ENCODE assay signal across 25 cellular contexts in the genomic region with DNA sequence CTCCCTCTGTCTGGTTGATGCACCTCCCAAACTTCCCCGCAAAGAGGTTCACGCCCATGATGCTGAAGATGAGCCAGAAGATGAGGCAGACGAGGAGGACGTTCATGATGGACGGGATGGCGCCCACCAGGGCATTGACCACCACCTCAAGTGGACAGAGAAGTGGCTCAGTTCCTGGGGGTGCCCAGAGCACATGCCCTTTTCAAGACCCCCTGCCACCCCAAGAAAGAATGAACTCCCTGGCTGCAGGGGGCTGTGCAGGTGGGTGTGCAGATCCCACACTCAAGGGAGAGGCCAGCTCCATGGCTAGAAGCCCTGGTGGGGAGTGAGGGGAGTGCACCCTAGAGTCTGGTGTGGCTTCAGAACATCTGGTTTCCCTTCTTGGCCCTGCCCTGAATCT.
DNase-seq lines count a peak whose midpoint lies in the region; ATAC-seq and TF ChIP-seq lines count a peak whose summit lies in the region.
"Had no signal": no experiment of that assay in that cellular context is flagged by ENCODE, and none has a peak within 500 bp of the region (broad histone marks: within the 10 kb centered on the region; RNA-seq: fewer than 3 reads in every experiment).

No MANE protein-coding gene starts in this region.

- no peaks in the 10 kb centered on the region for H3K36me3 Mint-ChIP-seq in activated naive CD4-positive, alpha-beta T cell treated with anti-CD3 and anti-CD28 coated beads, Interleukin-2, amount 10 ng/mL, durations not matched to agents 7 days and 5 days
- no peaks in the 10 kb centered on the region for H3K36me3 Mint-ChIP-seq in type B pancreatic cell
- H3K36me3 Mint-ChIP-seq: activated naive CD8-positive, alpha-beta T cell; natural killer cell; T-cell had no signal

- H3K9me3 ChIP-seq in WERI-Rb-1 (ENCODE audit: severe bottlenecking) = no peaks in the 10 kb centered on the region
- H3K9me3 ChIP-seq: BLaER1 treated with 17β-estradiol and CSF1 and Interleukin-3, amounts not matched to agents 10 nM and 100 nM; uterus had no signal

- no peak overlapping the region for H3K27ac ChIP-seq in WERI-Rb-1
- H3K27ac ChIP-seq: BLaER1 treated with 17β-estradiol and CSF1 and Interleukin-3, amounts not matched to agents 10 nM and 100 nM; skin epidermis; uterus had no signal

- CTCF ChIA-PET in activated naive CD4-positive, alpha-beta T cell treated with anti-CD3 and anti-CD28 coated beads, Interleukin-2, amount 10 ng/mL, durations not matched to agents 7 days and 5 days (lab: Charles Lee) = interaction anchor here (1.2 kb wide), 1 partner anchor 29 kb away, joined by 4 read pairs; no protein-coding TSS in a partner anchor

- H3K27ac Mint-ChIP-seq in activated naive CD4-positive, alpha-beta T cell treated with anti-CD3 and anti-CD28 coated beads, Interleukin-2, amount 10 ng/mL, durations not matched to agents 7 days and 5 days = no peak overlapping the region
- H3K27ac Mint-ChIP-seq in type B pancreatic cell = no peak overlapping the region
- H3K27ac Mint-ChIP-seq: activated naive CD8-positive, alpha-beta T cell; activated T-cell treated with anti-CD3 and anti-CD28 coated beads, Interleukin-2, amount 50 U/mL, for 24 hours; natural killer cell; T-cell had no signal

- TF ChIP-seq CTCF in WERI-Rb-1 (IDR thresholded peaks at IDR 0.05; ENCODE audit: low read depth, low read length) (no peak), type B pancreatic cell (conservative IDR thresholded peaks at IDR 0.05) (peak; percentile 41)

- H3K9me3 Mint-ChIP-seq in activated naive CD4-positive, alpha-beta T cell treated with anti-CD3 and anti-CD28 coated beads, Interleukin-2, amount 10 ng/mL, durations not matched to agents 7 days and 5 days = no peaks in the 10 kb centered on the region
- H3K9me3 Mint-ChIP-seq in type B pancreatic cell = no peaks in the 10 kb centered on the region
- H3K9me3 Mint-ChIP-seq: activated T-cell treated with anti-CD3 and anti-CD28 coated beads, Interleukin-2, amount 50 U/mL, for 24 hours; natural killer cell; T-cell had no signal

- peaks cover 23% of the 10 kb centered on the region for H3K27me3 Mint-ChIP-seq in activated naive CD4-positive, alpha-beta T cell treated with anti-CD3 and anti-CD28 coated beads, Interleukin-2, amount 10 ng/mL, durations not matched to agents 7 days and 5 days
- peaks cover 3% of the 10 kb centered on the region for H3K27me3 Mint-ChIP-seq in type B pancreatic cell
- H3K27me3 Mint-ChIP-seq: activated naive CD8-positive, alpha-beta T cell; activated T-cell treated with anti-CD3 and anti-CD28 coated beads, Interleukin-2, amount 50 U/mL, for 24 hours had no signal

- H3K4me3 Mint-ChIP-seq in activated naive CD4-positive, alpha-beta T cell treated with anti-CD3 and anti-CD28 coated beads, Interleukin-2, amount 10 ng/mL, durations not matched to agents 7 days and 5 days = no peak overlapping the region
- H3K4me3 Mint-ChIP-seq in type B pancreatic cell = no peak overlapping the region
- H3K4me3 Mint-ChIP-seq: activated naive CD8-positive, alpha-beta T cell; activated T-cell treated with anti-CD3 and anti-CD28 coated beads, Interleukin-2, amount 50 U/mL, for 24 hours; natural killer cell; T-cell had no signal

- H3K27me3 ChIP-seq in WERI-Rb-1 (ENCODE audit: insufficient read depth, low read depth, severe bottlenecking) = no peaks in the 10 kb centered on the region
- H3K27me3 ChIP-seq: BLaER1 treated with 17β-estradiol and CSF1 and Interleukin-3, amounts not matched to agents 10 nM and 100 nM; uterus had no signal

- no peak overlapping the region for H3K4me3 ChIP-seq in WERI-Rb-1 (ENCODE audit: low read depth, low read length)
- H3K4me3 ChIP-seq: BLaER1 treated with 17β-estradiol and CSF1 and Interleukin-3, amounts not matched to agents 10 nM and 100 nM; skin epidermis; uterus had no signal

- peak; percentile 17 for DNase-seq in activated naive CD4-positive, alpha-beta T cell treated with anti-CD3 and anti-CD28 coated beads, Interleukin-2, amount 10 ng/mL, durations not matched to agents 7 days and 5 days
- no peak for DNase-seq in activated naive CD4-positive, alpha-beta T cell treated with Interleukin-2 at 50 U/mL for 16 hours
- DNase-seq in WERI-Rb-1 = peak; percentile 1
- peak; percentile 28 for DNase-seq in islet precursor cell
- peak; percentile 59 for DNase-seq in type B pancreatic cell (ENCODE audit: extremely low spot score, unreplicated experiment)
- DNase-seq in HPDE6-E6E7 (ENCODE audit: extremely low spot score) = no peak
- DNase-seq in activated CD4-positive, alpha-beta T cell treated with anti-CD3 and anti-CD28 coated beads, Interleukin-2, amount 50 U/mL, for 1 hour = no peak
- DNase-seq: activated CD4-positive, alpha-beta T cell treated with anti-CD3 and anti-CD28 coated beads, Interleukin-2, amount 50 U/mL, for 4 hours; activated T-cell treated with anti-CD3 and anti-CD28 coated beads, Interleukin-2, amount 50 U/mL, for 24 hours; DMS 273 treated with DMSO at 0.1 percent for 48 hours; hippocampal formation; Kasumi-1; mesenchymal stem cell; natural killer cell; NCI-H1105 treated with DMSO at 0.1 percent for 48 hours; NCI-H2107; NCI-H510A; Right ventricle myocardium superior; stimulated activated CD4-positive, alpha-beta T cell treated with anti-CD3 and anti-CD28 coated beads, Interleukin-4, amount 100 ng/mL, for 24 hours; uterus had no signal

- H3K4me1 Mint-ChIP-seq in activated naive CD4-positive, alpha-beta T cell treated with anti-CD3 and anti-CD28 coated beads, Interleukin-2, amount 10 ng/mL, durations not matched to agents 7 days and 5 days = no peaks in the 10 kb centered on the region
- no peaks in the 10 kb centered on the region for H3K4me1 Mint-ChIP-seq in type B pancreatic cell (ENCODE audit: unreplicated experiment)
- H3K4me1 Mint-ChIP-seq: natural killer cell, T-cell had no signal

- ATAC-seq in HG02588 (IDR thresholded peaks at IDR 0.05; ENCODE audit: unreplicated experiment) = no peak
- ATAC-seq: natural killer cell, T-cell had no signal

- H3K36me3 ChIP-seq in WERI-Rb-1 = no peaks in the 10 kb centered on the region
- H3K36me3 ChIP-seq: BLaER1 treated with 17β-estradiol and CSF1 and Interleukin-3, amounts not matched to agents 10 nM and 100 nM; uterus had no signal

Comparison
In these comparisons a context has a peak if more than half of its experiments do, and no peak if none do; other contexts are left out.
1. DNase-seq: peak in activated naive CD4-positive, alpha-beta T cell treated with anti-CD3 and anti-CD28 coated beads, Interleukin-2, amount 10 ng/mL, durations not matched to agents 7 days and 5 days (single experiment), WERI-Rb-1 (single experiment), islet precursor cell (single experiment) and type B pancreatic cell (single experiment); none in activated naive CD4-positive, alpha-beta T cell treated with Interleukin-2 at 50 U/mL for 16 hours (single experiment), HPDE6-E6E7 (single experiment) and activated CD4-positive, alpha-beta T cell treated with anti-CD3 and anti-CD28 coated beads, Interleukin-2, amount 50 U/mL, for 1 hour (single experiment).